10 cellular contexts compared by ENCODE assay signal in the genomic region with DNA sequence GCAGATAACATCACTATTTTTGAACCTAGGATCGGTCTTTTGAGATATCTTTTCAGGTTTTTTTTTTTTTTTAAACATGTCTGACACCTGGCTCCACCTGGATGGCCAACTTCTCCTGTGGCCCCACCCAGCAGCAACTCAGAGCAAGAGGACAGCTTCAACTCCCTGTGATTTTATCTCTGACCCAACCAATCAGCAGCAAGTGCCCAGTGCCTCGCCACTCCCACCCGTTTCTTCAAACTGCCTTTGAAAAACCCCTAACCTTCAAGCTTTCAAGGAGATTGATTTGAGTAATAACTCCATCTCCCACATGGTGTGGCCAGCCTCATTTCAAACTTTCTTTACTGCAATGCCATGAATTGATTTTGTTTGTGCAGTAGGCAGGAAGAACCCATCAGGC. TPM values are rescaled to one million over a fixed set of nuclear protein-coding genes. Genes with fewer than 3 reads are reported as not detected.
"Had no signal": no experiment of that assay in that cellular context is flagged by ENCODE, and none has a peak within 500 bp of the region (broad histone marks: within the 10 kb centered on the region; RNA-seq: fewer than 3 reads in every experiment).

No MANE protein-coding gene starts in this region.

- H3K9me3 ChIP-seq: HAP-1 had no signal

- DNase-seq: GOT3, HFFc6, KG1 had no signal

- ATAC-seq: HCT116, HepG2 had no signal

- H3K4me3 Mint-ChIP-seq: HFFc6, IgD-negative memory B cell had no signal

- H3K9me3 Mint-ChIP-seq: HFFc6 had no signal

- H3K4me1 Mint-ChIP-seq: IgD-negative memory B cell had no signal

- H3K36me3 Mint-ChIP-seq: IgD-negative memory B cell had no signal

- H3K4me1 ChIP-seq: HAP-1 had no signal

- H3K27ac ChIP-seq: HL-60 had no signal

- H3K4me3 ChIP-seq: HAP-1 had no signal

- H3K27ac Mint-ChIP-seq: HFFc6, IgD-negative memory B cell had no signal

- FAIRE-seq: H54, HepG2 had no signal

- H3K36me3 ChIP-seq: HAP-1 had no signal

RNA-seq across cellular contexts. Expression of gene MYO3B, which starts 19.0 kb away (rescaled TPM):
- total RNA-seq: HepG2, HFFc6, HT1080 had no signal
